In the genomic region with DNA sequence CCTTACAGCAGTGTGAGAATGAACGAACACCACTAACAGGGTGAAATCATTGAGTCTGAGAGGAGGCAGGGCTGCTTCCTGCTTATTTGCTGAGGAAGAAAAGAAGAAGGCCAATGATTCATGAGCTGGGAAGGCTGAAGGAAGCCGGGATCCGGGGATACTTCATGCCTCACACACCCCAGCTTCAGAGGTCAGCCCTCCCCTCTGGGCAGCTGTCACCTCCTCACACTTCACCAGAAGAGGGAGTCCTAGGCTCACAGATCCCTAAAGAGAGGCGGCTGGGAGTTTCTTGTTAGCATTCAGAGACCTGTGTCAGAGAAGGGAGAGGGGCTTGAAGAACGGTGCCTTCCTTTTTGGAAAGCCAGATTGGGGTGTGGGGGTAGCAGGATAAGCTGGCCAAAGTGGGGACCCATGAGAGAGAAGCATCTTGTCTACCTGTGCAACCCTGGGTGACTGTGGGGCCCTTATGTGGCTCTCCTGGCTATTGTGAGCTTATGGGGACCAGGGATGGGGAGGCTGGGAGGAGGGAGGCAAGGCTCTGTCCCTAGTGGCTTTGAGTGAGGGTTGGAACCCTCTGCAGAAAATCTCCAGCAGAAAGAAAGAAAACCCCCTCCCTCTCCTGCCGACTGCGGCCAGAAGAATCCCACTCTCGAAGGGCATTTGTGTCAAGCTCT, we compare ENCODE assay signal across 8 cellular contexts.
DNase-seq lines count a peak whose midpoint lies in the region; ATAC-seq and TF ChIP-seq lines count a peak whose summit lies in the region.

No MANE protein-coding gene starts in this region.

- H3K36me3 Mint-ChIP-seq in CD4-positive, alpha-beta memory T cell, result no peaks in the 10 kb centered on the region
- H3K36me3 Mint-ChIP-seq in T-helper 2 cell treated with Interferon-gamma antibody and Interleukin-4, amounts not matched to agents 5 μg/mL and 100 μg/mL, for 36 hours (ENCODE audit: low read depth), result peaks cover 4% of the 10 kb centered on the region

- intact Hi-C loops in CD4-positive, alpha-beta memory T cell (cut with micrococcal nuclease), result loop anchor here (1.0 to 2.0 kb wide), 2 partner anchors 325 to 934 kb away; no protein-coding TSS in a partner anchor

- no peak overlapping the region for H3K27ac ChIP-seq in CD4-positive, alpha-beta memory T cell (ENCODE audit: low read depth, low read length)

- no peaks in the 10 kb centered on the region for H3K36me3 ChIP-seq in CD4-positive, alpha-beta memory T cell (ENCODE audit: insufficient read depth, low read length)

- CTCF ChIA-PET in CD4-positive, alpha-beta memory T cell (lab: Charles Lee; ENCODE audit: partially characterized antibody), result interaction anchor here (0.8 to 2.3 kb wide), 10 partner anchors 22 to 939 kb away, joined by 3 to 9 read pairs (median 4); no protein-coding TSS in a partner anchor

- peak; percentile 85 for ATAC-seq in left lobe of liver

- H3K9me3 ChIP-seq in CD4-positive, alpha-beta memory T cell (ENCODE audit: control insufficient read depth in 1 of 2, low read length in 2 of 2), result no peaks in the 10 kb centered on the region

- H3K4me1 ChIP-seq in CD4-positive, alpha-beta memory T cell (ENCODE audit: insufficient read depth, low read length), result peaks cover 24% of the 10 kb centered on the region

- TF ChIP-seq CTCF in GM20000 (IDR thresholded peaks at IDR 0.05; ENCODE audit: extremely low read depth, missing control alignments), result peak; percentile 79

- H3K27me3 Mint-ChIP-seq in CD4-positive, alpha-beta memory T cell, result no peaks in the 10 kb centered on the region
- H3K27me3 Mint-ChIP-seq in T-helper 2 cell treated with Interferon-gamma antibody and Interleukin-4, amounts not matched to agents 5 μg/mL and 100 μg/mL, for 36 hours (ENCODE audit: low read depth), result no peaks in the 10 kb centered on the region

- no peak overlapping the region for H3K4me3 Mint-ChIP-seq in CD4-positive, alpha-beta memory T cell
- no peak overlapping the region for H3K4me3 Mint-ChIP-seq in T-helper 2 cell treated with Interferon-gamma antibody and Interleukin-4, amounts not matched to agents 5 μg/mL and 100 μg/mL, for 36 hours

- H3K4me3 ChIP-seq in CD4-positive, alpha-beta memory T cell (ENCODE audit: low read length in 2 of 2), result no peak overlapping the region

- peaks cover 23 to 46% (median 26%) of the 10 kb centered on the region in 4 donors for H3K4me1 Mint-ChIP-seq in CD4-positive, alpha-beta memory T cell
- H3K4me1 Mint-ChIP-seq in T-helper 2 cell treated with Interferon-gamma antibody and Interleukin-4, amounts not matched to agents 5 μg/mL and 100 μg/mL, for 36 hours (ENCODE audit: low read depth), result peaks cover 66% of the 10 kb centered on the region

- DNase-seq in CD4-positive, alpha-beta memory T cell, result peak; percentile 42 to 51 (median 46)
- DNase-seq in GM20000 (ENCODE audit: low spot score) (peak; percentile 78), NCI-H146 treated with DMSO at 0.1 percent for 48 hours (lab: John Stamatoyannopoulos, UW; ENCODE audit: unreplicated experiment) (peak; percentile 53), cerebellar cortex (ENCODE audit: low spot score) (peak; percentile 63), left lobe of liver (ENCODE audit: low spot score) (no peak)
- peak; percentile 55 for DNase-seq in T-helper 2 cell treated with Interferon-gamma antibody and Interleukin-4, amounts not matched to agents 5 μg/mL and 100 μg/mL, for 36 hours (ENCODE audit: low spot score)
- DNase-seq in stimulated activated CD4-positive, alpha-beta T cell treated with anti-CD3 and anti-CD28 coated beads, TNF-alpha, amount 100 ng/mL, for 24 hours (ENCODE audit: low read depth in 3 of 3), result peak; percentile 11 to 41 (median 28)
- DNase-seq in effector CD4-positive, alpha-beta T cell, result no peak

- H3K9me3 Mint-ChIP-seq in CD4-positive, alpha-beta memory T cell, result peaks cover 0 to 8% (median 0%) of the 10 kb centered on the region in 8 donors
- H3K9me3 Mint-ChIP-seq in T-helper 2 cell treated with Interferon-gamma antibody and Interleukin-4, amounts not matched to agents 5 μg/mL and 100 μg/mL, for 36 hours, result no peaks in the 10 kb centered on the region

- no peaks in the 10 kb centered on the region for H3K27me3 ChIP-seq in CD4-positive, alpha-beta memory T cell (ENCODE audit: insufficient read depth, low read length)

- POLR2A ChIA-PET in CD4-positive, alpha-beta memory T cell (lab: Charles Lee; ENCODE audit: partially characterized antibody), result interaction anchor here (0.8 kb wide), 1 partner anchor 328 kb away, joined by 3 read pairs; no protein-coding TSS in a partner anchor

- H3K27ac Mint-ChIP-seq in CD4-positive, alpha-beta memory T cell, result no peak overlapping the region
- peak overlapping the region; percentile 63 for H3K27ac Mint-ChIP-seq in T-helper 2 cell treated with Interferon-gamma antibody and Interleukin-4, amounts not matched to agents 5 μg/mL and 100 μg/mL, for 36 hours

Comparison
In these comparisons a context has a peak if more than half of its experiments do, and no peak if none do; other contexts are left out.
1. DNase-seq: peak in CD4-positive, alpha-beta memory T cell (5 of 5), GM20000 (single experiment), NCI-H146 treated with DMSO at 0.1 percent for 48 hours (single experiment), T-helper 2 cell treated with Interferon-gamma antibody and Interleukin-4, amounts not matched to agents 5 μg/mL and 100 μg/mL, for 36 hours (single experiment), cerebellar cortex (single experiment) and stimulated activated CD4-positive, alpha-beta T cell treated with anti-CD3 and anti-CD28 coated beads, TNF-alpha, amount 100 ng/mL, for 24 hours (3 of 3); none in left lobe of liver (single experiment) and effector CD4-positive, alpha-beta T cell (single experiment).